Comparison of ENCODE assay signal across 22 cellular contexts in genomic region chr21:33047231-33047630, GRCh38. TPM values are rescaled to one million over a fixed set of nuclear protein-coding genes. Genes with fewer than 3 reads are reported as not detected.
DNase-seq lines count a peak whose midpoint lies in the region; ATAC-seq, FAIRE-seq and TF ChIP-seq lines count a peak whose summit lies in the region.
"Had no signal": no experiment of that assay in that cellular context is flagged by ENCODE, and none has a peak within 500 bp of the region (broad histone marks: within the 10 kb centered on the region; RNA-seq: fewer than 3 reads in every experiment).

No MANE protein-coding gene starts in this region.

- no peak overlapping the region for H2AFZ ChIP-seq in osteoblast (ENCODE audit: low read length)

- H3K79me2 ChIP-seq in osteoblast (ENCODE audit: insufficient read depth, low read length): no peaks in the 10 kb centered on the region

- H3K27ac Mint-ChIP-seq in WTC11: no peak overlapping the region
- H3K27ac Mint-ChIP-seq: CD8-positive, alpha-beta T cell; stimulated activated naive CD8-positive, alpha-beta T cell treated with anti-CD3 and anti-CD28 coated beads, Interleukin-15, amount 100 ng/mL, for 72 hours; T-helper 1 cell treated with Interleukin-12 subunit alpha and Interleukin-12 subunit beta and Interleukin-4 antibody, amounts not matched to agents 30 μg/mL and 1 μg/mL, for 36 hours had no signal

- H3K27ac ChIP-seq in osteoblast (ENCODE audit: low read depth, low read length): no peak overlapping the region
- H3K27ac ChIP-seq: spleen had no signal

- no peak overlapping the region for H3K4me3 Mint-ChIP-seq in WTC11
- H3K4me3 Mint-ChIP-seq: CD8-positive, alpha-beta T cell; stimulated activated naive CD8-positive, alpha-beta T cell treated with anti-CD3 and anti-CD28 coated beads, Interleukin-15, amount 100 ng/mL, for 72 hours; T-helper 1 cell treated with Interleukin-12 subunit alpha and Interleukin-12 subunit beta and Interleukin-4 antibody, amounts not matched to agents 30 μg/mL and 1 μg/mL, for 36 hours had no signal

- no peaks in the 10 kb centered on the region for H3K9me3 Mint-ChIP-seq in WTC11
- H3K9me3 Mint-ChIP-seq: CD8-positive, alpha-beta T cell; stimulated activated naive CD8-positive, alpha-beta T cell treated with anti-CD3 and anti-CD28 coated beads, Interleukin-15, amount 100 ng/mL, for 72 hours; T-helper 1 cell treated with Interleukin-12 subunit alpha and Interleukin-12 subunit beta and Interleukin-4 antibody, amounts not matched to agents 30 μg/mL and 1 μg/mL, for 36 hours had no signal

- H3K36me3 Mint-ChIP-seq in WTC11: no peaks in the 10 kb centered on the region
- H3K36me3 Mint-ChIP-seq: CD8-positive, alpha-beta T cell had no signal

- DNase-seq in EL: peak; percentile 47
- DNase-seq in NCI-H226: peak; percentile 28
- peak; percentile 50 for DNase-seq in bronchial epithelial cell (ENCODE audit: low read depth)
- DNase-seq in osteoblast (ENCODE audit: insufficient read length, low spot score, missing footprints): peak; percentile 89
- DNase-seq in occipital lobe (lab: John Stamatoyannopoulos, UW): no peak
- DNase-seq in WTC11 (ENCODE audit: low spot score): no peak
- DNase-seq: activated CD4-positive, CD25-positive, alpha-beta regulatory T cell treated with anti-CD3 and anti-CD28 coated beads, Interleukin-2, amount 50 U/mL, for 72 hours; activated CD8-positive, alpha-beta memory T cell treated with anti-CD3 and anti-CD28 coated beads, Interleukin-2, amount 50 U/mL, for 48 hours; activated naive CD4-positive, alpha-beta T cell treated with anti-CD3 and anti-CD28 coated beads, Interleukin-2, amount 50 U/mL, for 16 hours; CD8-positive, alpha-beta T cell; central memory CD4-positive, alpha-beta T cell; effector memory CD4-positive, alpha-beta T cell; midbrain; NCI-H1694 treated with DMSO at 0.1 percent for 48 hours; NCI-H69; spleen; stimulated activated naive CD8-positive, alpha-beta T cell treated with anti-CD3 and anti-CD28 coated beads, Interleukin-15, amount 100 ng/mL, for 72 hours had no signal

- H3K27me3 Mint-ChIP-seq in WTC11 (ENCODE audit: low read depth): peaks cover 16% of the 10 kb centered on the region

- CTCF ChIA-PET in WTC11 (lab: Charles Lee): no interaction called here

- H4K20me1 ChIP-seq in osteoblast (ENCODE audit: insufficient read depth, low read length): no peaks in the 10 kb centered on the region

- H3K4me1 Mint-ChIP-seq in WTC11: peaks cover 15% of the 10 kb centered on the region
- H3K4me1 Mint-ChIP-seq: stimulated activated naive CD8-positive, alpha-beta T cell treated with anti-CD3 and anti-CD28 coated beads, Interleukin-15, amount 100 ng/mL, for 72 hours had no signal

- POLR2A ChIA-PET in WTC11 (lab: Charles Lee): no interaction called here

- H3K4me3 ChIP-seq in bronchial epithelial cell (ENCODE audit: low read depth, low read length) (no peak overlapping the region), osteoblast (ENCODE audit: insufficient read depth, low read length) (no peak overlapping the region)
- H3K4me3 ChIP-seq: spleen had no signal

- H3K9me3 ChIP-seq in osteoblast (ENCODE audit: low read depth, low read length): no peaks in the 10 kb centered on the region
- H3K9me3 ChIP-seq: spleen had no signal

- ATAC-seq in WTC11 (no peak), HG02938 (IDR thresholded peaks at IDR 0.05; ENCODE audit: unreplicated experiment) (no peak)
- ATAC-seq: CD8-positive, alpha-beta T cell; Panc1; stimulated activated naive CD8-positive, alpha-beta T cell treated with anti-CD3 and anti-CD28 coated beads, Interleukin-15, amount 100 ng/mL, for 72 hours had no signal

- H3K4me2 ChIP-seq in osteoblast (ENCODE audit: insufficient read depth, low read length): no peak overlapping the region

- TF ChIP-seq CTCF in bronchial epithelial cell (IDR thresholded peaks at IDR 0.05; ENCODE audit: insufficient read depth, low read length, severe bottlenecking) (no peak), osteoblast (IDR thresholded peaks at IDR 0.05; ENCODE audit: extremely low read depth, low read depth, low read length) (no peak), WTC11 (IDR thresholded peaks at IDR 0.05) (no peak)

- H3K27me3 ChIP-seq in bronchial epithelial cell (ENCODE audit: control insufficient read depth, insufficient read depth, low read length): no peaks in the 10 kb centered on the region
- peaks cover 50% of the 10 kb centered on the region for H3K27me3 ChIP-seq in osteoblast (ENCODE audit: insufficient read depth, low read length)

- H3K36me3 ChIP-seq in bronchial epithelial cell (ENCODE audit: control insufficient read depth, insufficient read depth, low read length) (no peaks in the 10 kb centered on the region), osteoblast (ENCODE audit: insufficient read depth, low read length) (no peaks in the 10 kb centered on the region)
- H3K36me3 ChIP-seq: spleen had no signal

- H3K4me1 ChIP-seq in osteoblast (ENCODE audit: insufficient read depth, low read length): peaks cover 12% of the 10 kb centered on the region
- H3K4me1 ChIP-seq: spleen had no signal

- no peak for FAIRE-seq in bronchial epithelial cell (lab: Jason Lieb, UNC)
- FAIRE-seq: islet of Langerhans had no signal

TF ChIP-seq in WTC11, 78 proteins besides CTCF, POLR2A, EP300 and RAD21 (continues in another document):
- TF ChIP-seq FOXJ3 (CRISPR knock-in tag; IDR thresholded peaks at IDR 0.05; ENCODE audit: borderline replicate concordance) (no peak), CBFB (CRISPR knock-in tag; IDR thresholded peaks at IDR 0.05; ENCODE audit: low read depth) (no peak), E2F1 (CRISPR knock-in tag; IDR thresholded peaks at IDR 0.05) (no peak), SMAD3 (CRISPR knock-in tag; IDR thresholded peaks at IDR 0.05; ENCODE audit: borderline replicate concordance) (no peak), SMAD4 (CRISPR knock-in tag; IDR thresholded peaks at IDR 0.05) (no peak), ZBTB21 (CRISPR knock-in tag; IDR thresholded peaks at IDR 0.05; ENCODE audit: borderline replicate concordance) (no peak), ZBTB43 (CRISPR knock-in tag; IDR thresholded peaks at IDR 0.05) (no peak), ZMAT4 (CRISPR knock-in tag; IDR thresholded peaks at IDR 0.05) (no peak), ZNF416 (CRISPR knock-in tag; IDR thresholded peaks at IDR 0.05) (no peak), STAT6 (CRISPR knock-in tag; conservative IDR thresholded peaks at IDR 0.05; ENCODE audit: low read depth) (no peak)

RNA-seq across cellular contexts. Expression of gene OLIG2, which starts 21.5 kb away (rescaled TPM):
- not detected in 2 replicates for total RNA-seq in bronchial epithelial cell
- total RNA-seq in osteoblast: not detected in 2 replicates
- total RNA-seq in occipital lobe: 23.9 TPM
- 0.60 to 0.79 TPM (median 0.71 TPM) in 3 replicates for total RNA-seq in WTC11 (2021)
- total RNA-seq: CD8-positive, alpha-beta T cell; G401 had no signal

RNA-seq across cellular contexts. Expression of gene OLIG1, which starts 22.7 kb away (rescaled TPM):
- total RNA-seq in bronchial epithelial cell (not detected in 2 replicates), osteoblast (not detected in 2 replicates), occipital lobe (9.4 TPM), WTC11 (2021) (2.1 to 2.4 TPM (median 2.2 TPM) in 3 replicates)
- total RNA-seq: CD8-positive, alpha-beta T cell; G401 had no signal

Comparison
In these comparisons a context has a peak if more than half of its experiments do, and no peak if none do; other contexts are left out.
1. DNase-seq: peak in EL (single experiment), NCI-H226 (single experiment), bronchial epithelial cell (single experiment) and osteoblast (single experiment); none in occipital lobe (single experiment) and WTC11 (single experiment).
2. RNA of gene OLIG2, which starts 21.5 kb away (total RNA-seq): 23.9 TPM in occipital lobe (single experiment); 0.60 to 0.79 TPM in WTC11, not detected in bronchial epithelial cell and not detected in osteoblast; every median in the first group is over 10 times any median in the second.